ENCODE assay signal across 8 cellular contexts in genomic region chr13:40401911-40402776, GRCh38.
DNase-seq lines count a peak whose midpoint lies in the region; ATAC-seq and TF ChIP-seq lines count a peak whose summit lies in the region.

No MANE protein-coding gene starts in this region.

- peak; percentile 88 for ATAC-seq in GM18870 (IDR thresholded peaks at IDR 0.05; ENCODE audit: unreplicated experiment)
- peak; percentile 94 for ATAC-seq in HG03066 (IDR thresholded peaks at IDR 0.05; ENCODE audit: low read depth, unreplicated experiment)

- DNase-seq in AG08396 (ENCODE audit: low spot score) (peak; percentile 90), brain pericyte (ENCODE audit: low read depth, low spot score) (peak; percentile 77), kidney glomerular epithelial cell (lab: John Stamatoyannopoulos, UW) (peak; percentile 97), NCI-H1105 treated with DMSO at 0.1 percent for 48 hours (lab: John Stamatoyannopoulos, UW) (no peak)
- peak; percentile 34 for DNase-seq in stimulated activated CD4-positive, alpha-beta T cell treated with anti-CD3 and anti-CD28 coated beads, Interleukin-1b, Interleukin-23, amount 100 ng/mL, for 48 hours

TF ChIP-seq in PFSK-1, 5 proteins besides CTCF, POLR2A, EP300 and RAD21:
- no peak for TF ChIP-seq POLR2AphosphoS5 (IDR thresholded peaks at IDR 0.05; ENCODE audit: low read depth, low read length)
- TF ChIP-seq FOXP2 (optimal IDR thresholded peaks at IDR 0.05; ENCODE audit: borderline replicate concordance, extremely low read depth, extremely low read length, insufficient read depth) = peak; percentile 64
- TF ChIP-seq SIN3A (IDR thresholded peaks at IDR 0.05; ENCODE audit: borderline replicate concordance, insufficient read depth, low read length) = no peak
- no peak for TF ChIP-seq REST (IDR thresholded peaks at IDR 0.05; ENCODE audit: insufficient read depth in 1 of 2, low read depth in 2 of 2, low read length in 2 of 2)
- 0 out of 2 replicates have a peak, but pooled peaks have one; percentile 20 for TF ChIP-seq TAF1 (IDR thresholded peaks at IDR 0.05; ENCODE audit: borderline replicate concordance, insufficient read depth, low read length)
